In the genomic region with DNA sequence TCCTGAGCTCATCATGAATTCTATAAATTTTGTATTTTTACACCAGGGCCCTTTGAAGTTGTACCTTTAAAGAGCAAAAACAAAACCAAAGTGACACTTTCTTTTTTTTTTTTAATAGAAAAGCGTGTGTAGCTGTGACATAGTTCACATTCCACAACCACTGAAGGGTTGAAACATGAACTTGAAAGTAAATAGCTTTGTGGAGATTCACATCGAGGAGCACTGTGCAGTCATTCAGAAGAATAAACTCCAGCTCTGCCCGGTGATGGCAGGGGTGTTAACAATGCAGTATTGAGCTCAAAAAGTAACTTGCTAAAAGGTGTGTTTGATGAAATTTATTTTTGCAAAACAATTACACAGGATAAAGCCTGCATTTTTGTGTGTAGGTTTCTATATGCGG, we compare ENCODE assay signal across 17 cellular contexts.
"Had no signal": no experiment of that assay in that cellular context is flagged by ENCODE, and none has a peak within 500 bp of the region (broad histone marks: within the 10 kb centered on the region; RNA-seq: fewer than 3 reads in every experiment).

No MANE protein-coding gene starts in this region.

- H3K4me1 ChIP-seq: pancreas had no signal

- H3K27ac ChIP-seq: pancreas had no signal

- ATAC-seq: activated naive CD8-positive, alpha-beta T cell treated with anti-CD3 and anti-CD28 coated beads, Interleukin-2, amount 50 U/mL, for 24 hours; pancreas; stimulated activated memory B cell treated with anti-CD40 and anti-IgM and Interleukin-4, amounts not matched to agents 10 μg/mL and 1 μg/mL and 100 μg/mL, for 72 hours had no signal

- H3K36me3 ChIP-seq: pancreas had no signal

- FAIRE-seq: pancreas had no signal

- H3K4me3 ChIP-seq: lung, pancreas had no signal

- H3K9me3 ChIP-seq: pancreas had no signal

- DNase-seq: activated CD4-positive, alpha-beta T cell treated with anti-CD3 and anti-CD28 coated beads, Interleukin-2, amount 50 U/mL, for 4 hours; activated CD4-positive, CD25-positive, alpha-beta regulatory T cell treated with anti-CD3 and anti-CD28 coated beads, Interleukin-2, amount 50 U/mL, for 72 hours; activated naive CD4-positive, alpha-beta T cell treated with anti-CD3 and anti-CD28 coated beads for 36 hours; activated naive CD8-positive, alpha-beta T cell treated with anti-CD3 and anti-CD28 coated beads, Interleukin-2, amount 50 U/mL, for 24 hours; aorta; cortex of kidney; effector memory CD4-positive, alpha-beta T cell; foreskin fibroblast; glutamatergic neuron; hypothalamus; midbrain; pancreas; stimulated activated CD4-positive, alpha-beta T cell treated with anti-CD3 and anti-CD28 coated beads, Interleukin-2, amount 100 ng/mL, for 48 hours; T-helper 1 cell; T1000 had no signal
